17 cellular contexts compared by ENCODE assay signal in the genomic region with DNA sequence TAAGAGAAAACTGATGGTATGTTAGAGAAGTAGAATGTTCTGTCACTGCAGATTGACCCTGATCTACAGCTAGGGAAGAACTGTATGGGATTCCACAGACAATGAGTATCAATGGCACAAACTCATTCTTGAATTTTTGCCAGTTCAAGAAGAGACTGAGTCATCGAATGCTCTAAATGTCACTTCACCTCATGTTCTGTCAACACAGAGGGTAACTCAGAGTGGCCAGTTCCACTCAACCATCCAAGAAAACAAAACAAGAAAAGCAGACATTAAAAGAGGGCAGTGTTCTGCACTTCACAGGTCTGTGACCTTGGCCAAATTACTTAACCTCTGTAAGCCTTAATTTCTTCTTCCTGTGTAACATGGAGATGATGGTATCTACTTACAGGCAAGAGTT.
DNase-seq lines count a peak whose midpoint lies in the region; ATAC-seq and TF ChIP-seq lines count a peak whose summit lies in the region.
"Had no signal": no experiment of that assay in that cellular context is flagged by ENCODE, and none has a peak within 500 bp of the region (broad histone marks: within the 10 kb centered on the region; RNA-seq: fewer than 3 reads in every experiment).

No MANE protein-coding gene starts in this region.

- peaks cover 34% of the 10 kb centered on the region for H3K4me1 Mint-ChIP-seq in activated T-cell treated with anti-CD3 and anti-CD28 coated beads, Interleukin-2, amount 50 U/mL, for 24 hours (ENCODE audit: low read depth)
- H3K4me1 Mint-ChIP-seq in stimulated activated effector memory CD8-positive, alpha-beta T cell treated with anti-CD3 and anti-CD28 coated beads, Interleukin-12 subunit alpha, Interleukin-12 subunit beta, amount 100 ng/mL, for 72 hours, result peaks cover 27% of the 10 kb centered on the region
- H3K4me1 Mint-ChIP-seq: endodermal cell had no signal

- no peak overlapping the region for H3K4me3 ChIP-seq in choroid plexus epithelial cell (ENCODE audit: low read depth, low read length)
- H3K4me3 ChIP-seq: prostate gland, tibial artery had no signal

- H3K9me3 Mint-ChIP-seq in activated T-cell treated with anti-CD3 and anti-CD28 coated beads, Interleukin-2, amount 50 U/mL, for 24 hours, result no peaks in the 10 kb centered on the region
- no peaks in the 10 kb centered on the region for H3K9me3 Mint-ChIP-seq in stimulated activated effector memory CD8-positive, alpha-beta T cell treated with anti-CD3 and anti-CD28 coated beads, Interleukin-12 subunit alpha, Interleukin-12 subunit beta, amount 100 ng/mL, for 72 hours
- H3K9me3 Mint-ChIP-seq: endodermal cell, IgD-negative memory B cell had no signal

- no peaks in the 10 kb centered on the region for H3K36me3 Mint-ChIP-seq in activated T-cell treated with anti-CD3 and anti-CD28 coated beads, Interleukin-2, amount 50 U/mL, for 24 hours (ENCODE audit: low read depth)
- peaks cover 8% of the 10 kb centered on the region for H3K36me3 Mint-ChIP-seq in stimulated activated effector memory CD8-positive, alpha-beta T cell treated with anti-CD3 and anti-CD28 coated beads, Interleukin-12 subunit alpha, Interleukin-12 subunit beta, amount 100 ng/mL, for 72 hours
- H3K36me3 Mint-ChIP-seq: activated CD8-positive, alpha-beta memory T cell treated with anti-CD3 and anti-CD28 coated beads, Interleukin-2, amount 10 ng/mL, durations not matched to agents 7 days and 5 days; IgD-negative memory B cell had no signal

- no peak overlapping the region for H3K4me3 Mint-ChIP-seq in activated T-cell treated with anti-CD3 and anti-CD28 coated beads, Interleukin-2, amount 50 U/mL, for 24 hours
- no peak overlapping the region for H3K4me3 Mint-ChIP-seq in stimulated activated effector memory CD8-positive, alpha-beta T cell treated with anti-CD3 and anti-CD28 coated beads, Interleukin-12 subunit alpha, Interleukin-12 subunit beta, amount 100 ng/mL, for 72 hours
- H3K4me3 Mint-ChIP-seq: activated CD8-positive, alpha-beta memory T cell treated with anti-CD3 and anti-CD28 coated beads, Interleukin-2, amount 10 ng/mL, durations not matched to agents 7 days and 5 days; B cell; endodermal cell; IgD-negative memory B cell; T-helper 17 cell had no signal

- H3K27ac Mint-ChIP-seq in activated T-cell treated with anti-CD3 and anti-CD28 coated beads, Interleukin-2, amount 50 U/mL, for 24 hours, result peak overlapping the region; percentile 90
- H3K27ac Mint-ChIP-seq in stimulated activated effector memory CD8-positive, alpha-beta T cell treated with anti-CD3 and anti-CD28 coated beads, Interleukin-12 subunit alpha, Interleukin-12 subunit beta, amount 100 ng/mL, for 72 hours, result peak overlapping the region; percentile 86
- H3K27ac Mint-ChIP-seq: activated CD8-positive, alpha-beta memory T cell treated with anti-CD3 and anti-CD28 coated beads, Interleukin-2, amount 10 ng/mL, durations not matched to agents 7 days and 5 days; B cell; endodermal cell; IgD-negative memory B cell had no signal

- no peak for DNase-seq in activated T-cell treated with anti-CD3 and anti-CD28 coated beads, Interleukin-2, amount 50 U/mL, for 24 hours
- DNase-seq in activated T-cell treated with anti-CD3 and anti-CD28 coated beads, Interleukin-2, amount 50 U/mL, for 1 hour, result no peak
- peak; percentile 85 for DNase-seq in M059J (ENCODE audit: low read depth)
- DNase-seq in choroid plexus epithelial cell (ENCODE audit: low read depth), result peak; percentile 51
- DNase-seq in stimulated activated effector memory CD8-positive, alpha-beta T cell treated with anti-CD3 and anti-CD28 coated beads, Interleukin-12 subunit alpha, Interleukin-12 subunit beta, amount 100 ng/mL, for 72 hours (ENCODE audit: low spot score in 2 of 2), result no peak
- no peak for DNase-seq in stimulated activated CD4-positive, alpha-beta T cell treated with anti-CD3 and anti-CD28 coated beads, Interleukin-2, amount 100 ng/mL, for 24 hours
- DNase-seq: activated CD8-positive, alpha-beta memory T cell treated with anti-CD3 and anti-CD28 coated beads, Interleukin-2, amount 10 ng/mL, durations not matched to agents 7 days and 5 days; anterior cingulate cortex; endodermal cell; NCI-H1694 treated with DMSO at 0.1 percent for 48 hours; T-helper 17 cell; tibial artery had no signal

- ATAC-seq in stimulated activated effector memory CD8-positive, alpha-beta T cell treated with anti-CD3 and anti-CD28 coated beads, Interleukin-12 subunit alpha, Interleukin-12 subunit beta, amount 100 ng/mL, for 72 hours, result peak; percentile 87
- ATAC-seq in HG03196 (IDR thresholded peaks at IDR 0.05; ENCODE audit: unreplicated experiment), result no peak
- ATAC-seq in GM21381 (IDR thresholded peaks at IDR 0.05; ENCODE audit: unreplicated experiment), result no peak
- ATAC-seq: activated CD8-positive, alpha-beta memory T cell treated with anti-CD3 and anti-CD28 coated beads, Interleukin-2, amount 10 ng/mL, durations not matched to agents 7 days and 5 days; T-helper 17 cell had no signal

- H3K27me3 Mint-ChIP-seq in activated T-cell treated with anti-CD3 and anti-CD28 coated beads, Interleukin-2, amount 50 U/mL, for 24 hours, result peaks cover 11% of the 10 kb centered on the region
- H3K27me3 Mint-ChIP-seq: B cell, IgD-negative memory B cell had no signal

- no peak for TF ChIP-seq CTCF in choroid plexus epithelial cell (conservative IDR thresholded peaks at IDR 0.05; ENCODE audit: low read depth, low read length)

Comparison
In these comparisons a context has a peak if more than half of its experiments do, and no peak if none do; other contexts are left out.
1. DNase-seq: peak in M059J (single experiment) and choroid plexus epithelial cell (single experiment); none in activated T-cell treated with anti-CD3 and anti-CD28 coated beads, Interleukin-2, amount 50 U/mL, for 24 hours (single experiment), activated T-cell treated with anti-CD3 and anti-CD28 coated beads, Interleukin-2, amount 50 U/mL, for 1 hour (single experiment), stimulated activated effector memory CD8-positive, alpha-beta T cell treated with anti-CD3 and anti-CD28 coated beads, Interleukin-12 subunit alpha, Interleukin-12 subunit beta, amount 100 ng/mL, for 72 hours (0 of 2) and stimulated activated CD4-positive, alpha-beta T cell treated with anti-CD3 and anti-CD28 coated beads, Interleukin-2, amount 100 ng/mL, for 24 hours (0 of 2).